1 cellular context compared by ENCODE assay signal in genomic region chr1:206905295-206906164, GRCh38.
A peak's percentile ranks its signal among the peaks of the same experiment; 100 is the strongest.
TF ChIP-seq lines count a peak whose summit lies in the region.

No MANE protein-coding gene starts in this region.

TF ChIP-seq in SK-N-SH, 30 proteins besides CTCF, POLR2A, EP300 and RAD21 (continued from another document):
- TF ChIP-seq ZBTB33 (IDR thresholded peaks at IDR 0.05; ENCODE audit: borderline replicate concordance, low read depth) (no peak), IRF3 (IDR thresholded peaks at IDR 0.05; ENCODE audit: low read depth, low read length) (no peak), USF2 (IDR thresholded peaks at IDR 0.05; ENCODE audit: borderline replicate concordance, low read depth, low read length) (no peak), PBX3 (IDR thresholded peaks at IDR 0.05) (peak; percentile 49), YY1 (IDR thresholded peaks at IDR 0.05; ENCODE audit: low read depth) (no peak), MAX (IDR thresholded peaks at IDR 0.05; ENCODE audit: low read depth) (0 out of 2 replicates have a peak, but pooled peaks have one; percentile 32), SIN3A (IDR thresholded peaks at IDR 0.05; ENCODE audit: borderline replicate concordance, low read depth, low read length) (no peak), EZH2phosphoT487 (IDR thresholded peaks at IDR 0.05; ENCODE audit: borderline replicate concordance, low read depth) (no peak), TCF12 (IDR thresholded peaks at IDR 0.05) (peak; percentile 62), USF1 (IDR thresholded peaks at IDR 0.05; ENCODE audit: borderline replicate concordance, low read depth) (no peak), CHD2 (IDR thresholded peaks at IDR 0.05; ENCODE audit: low read length, partially characterized antibody) (no peak), RFX5 (IDR thresholded peaks at IDR 0.05; ENCODE audit: low read length) (no peak), RXRA (IDR thresholded peaks at IDR 0.05; ENCODE audit: borderline replicate concordance, low read depth) (no peak), JUND (IDR thresholded peaks at IDR 0.05) (peak; percentile 82), FOXJ3 (CRISPR knock-in tag; IDR thresholded peaks at IDR 0.05) (no peak), GATA2 (CRISPR knock-in tag; IDR thresholded peaks at IDR 0.05) (no peak), TEAD4 (IDR thresholded peaks at IDR 0.05; ENCODE audit: borderline replicate concordance, insufficient read depth) (no peak), ELF1 (IDR thresholded peaks at IDR 0.05) (no peak), RCOR1 (IDR thresholded peaks at IDR 0.05; ENCODE audit: low read length) (no peak), MXI1 (IDR thresholded peaks at IDR 0.05; ENCODE audit: low read depth, low read length) (no peak)
